Comparison of ENCODE assay signal across 8 cellular contexts in genomic region chr12:124764451-124764850, GRCh38.
A peak's percentile ranks its signal among the peaks of the same experiment; 100 is the strongest.
DNase-seq lines count a peak whose midpoint lies in the region; ATAC-seq, FAIRE-seq and TF ChIP-seq lines count a peak whose summit lies in the region.

No MANE protein-coding gene starts in this region.

- H3K27me3 Mint-ChIP-seq in effector memory CD8-positive, alpha-beta T cell: peaks cover 18 to 29% of the 10 kb centered on the region in 2 donors

- H3K36me3 ChIP-seq in SU-DHL-6 (ENCODE audit: low read length): no peaks in the 10 kb centered on the region

- H3K4me1 Mint-ChIP-seq in effector memory CD8-positive, alpha-beta T cell (ENCODE audit: low read depth in 2 of 2): peaks cover 15 to 19% of the 10 kb centered on the region in 2 donors

- ATAC-seq in sciatic nerve: peak; percentile 44
- ATAC-seq in effector memory CD8-positive, alpha-beta T cell (replicated peaks): no peak

- peaks cover 21% of the 10 kb centered on the region for H3K36me3 Mint-ChIP-seq in effector memory CD8-positive, alpha-beta T cell (ENCODE audit: insufficient read depth)

- H3K9me2 ChIP-seq in SU-DHL-6 (replicated peaks; ENCODE audit: insufficient read depth, low read length): no peaks in the 10 kb centered on the region

- no peak overlapping the region for H3K27ac ChIP-seq in SU-DHL-6 (ENCODE audit: low read depth, low read length)

- H3K27ac Mint-ChIP-seq in effector memory CD8-positive, alpha-beta T cell: no peak overlapping the region

- FAIRE-seq in GM12891 (lab: Jason Lieb, UNC): peak; percentile 50

- no peaks in the 10 kb centered on the region for H3K79me2 ChIP-seq in SU-DHL-6 (ENCODE audit: insufficient read depth, low read length)

- no peak overlapping the region for H3K4me3 ChIP-seq in AG04449 (ENCODE audit: low read depth, low read length)
- no peak overlapping the region for H3K4me3 ChIP-seq in SU-DHL-6 (ENCODE audit: insufficient read depth, low read length, poor library complexity, severe bottlenecking)
- no peak overlapping the region for H3K4me3 ChIP-seq in fibroblast of mammary gland (ENCODE audit: control insufficient read depth, low read depth, low read length)

- no peaks in the 10 kb centered on the region for H3K27me3 ChIP-seq in SU-DHL-6 (ENCODE audit: low read length)

- no peaks in the 10 kb centered on the region for H3F3A ChIP-seq in SU-DHL-6 (ENCODE audit: insufficient read depth)

- no peak overlapping the region for H3K4me2 ChIP-seq in SU-DHL-6 (ENCODE audit: low read depth, low read length, poor library complexity, severe bottlenecking)

- POLR2A ChIA-PET in AG04449 (lab: Yijun Ruan, JAX): interaction anchor here (0.7 to 2.3 kb wide), 7 partner anchors 9 to 384 kb away, joined by 3 to 12 read pairs (median 4); partner anchors contain the start of gene UBC

- DNase-seq in AG04449 (ENCODE audit: low read depth, low spot score): no peak
- no peak for DNase-seq in GM12891 (ENCODE audit: insufficient read length, low spot score)
- peak; percentile 93 for DNase-seq in fibroblast of mammary gland (ENCODE audit: low read depth)
- DNase-seq in sciatic nerve (ENCODE audit: low spot score): peak; percentile 84
- no peak for DNase-seq in NCI-H1105 treated with DMSO at 0.1 percent for 48 hours (lab: John Stamatoyannopoulos, UW)
- no peak for DNase-seq in effector memory CD8-positive, alpha-beta T cell
- DNase-seq in central memory CD4-positive, alpha-beta T cell: no peak

- peak; percentile 56 for TF ChIP-seq CTCF in AG04449 (IDR thresholded peaks at IDR 0.05; ENCODE audit: insufficient read depth, low read length, missing control alignments)
- TF ChIP-seq CTCF in SU-DHL-6 (IDR thresholded peaks at IDR 0.05; ENCODE audit: insufficient read depth, low read length, poor library complexity, severe bottlenecking): peak; percentile 59
- peak; percentile 96 for TF ChIP-seq CTCF in fibroblast of mammary gland (conservative IDR thresholded peaks at IDR 0.05; ENCODE audit: control insufficient read depth, insufficient read depth, low read depth, low read length)

- H2AFZ ChIP-seq in SU-DHL-6 (ENCODE audit: low read depth, low read length, severe bottlenecking): no peak overlapping the region

- no peak overlapping the region for H3K4me3 Mint-ChIP-seq in effector memory CD8-positive, alpha-beta T cell

- intact Hi-C loops in sciatic nerve (cut with DNase I): no loop called here

- H3K9me3 ChIP-seq in SU-DHL-6 (ENCODE audit: insufficient read depth, low read length): peaks cover 15% of the 10 kb centered on the region; the same call in 1 of the 2 replicates

- peaks cover 0 to 7% of the 10 kb centered on the region in 2 donors for H3K9me3 Mint-ChIP-seq in effector memory CD8-positive, alpha-beta T cell

- H3K9ac ChIP-seq in SU-DHL-6 (ENCODE audit: low read length): no peak overlapping the region

- CTCF ChIA-PET in AG04449 (lab: Yijun Ruan, JAX): interaction anchor here (0.6 to 9.0 kb wide), 35 partner anchors 8 to 736 kb away, joined by 3 to 83 read pairs (median 5); partner anchors contain the start of gene NCOR2

- H4K20me1 ChIP-seq in SU-DHL-6 (ENCODE audit: low read depth, low read length): no peaks in the 10 kb centered on the region

- TF ChIP-seq POLR2A in GM12891 (IDR thresholded peaks at IDR 0.05; ENCODE audit: low read depth, low read length): no peak

TF ChIP-seq in GM12891, 5 proteins besides CTCF, POLR2A, EP300 and RAD21:
- TF ChIP-seq POU2F2 (IDR thresholded peaks at IDR 0.05; ENCODE audit: low read depth, low read length): no peak
TF ChIP-seq in GM12891: peak in this region for 0.

Comparison
In these comparisons a context has a peak if more than half of its experiments do, and no peak if none do; other contexts are left out.
1. DNase-seq: peak in fibroblast of mammary gland (single experiment) and sciatic nerve (single experiment); none in AG04449 (single experiment), GM12891 (single experiment), NCI-H1105 treated with DMSO at 0.1 percent for 48 hours (single experiment), effector memory CD8-positive, alpha-beta T cell (0 of 3) and central memory CD4-positive, alpha-beta T cell (single experiment).
2. Peak in every context shown above with its lines, with median percentiles within 50 percentile points of each other: CTCF ChIP-seq.